Comparison of ENCODE assay signal across 9 cellular contexts in the genomic region with DNA sequence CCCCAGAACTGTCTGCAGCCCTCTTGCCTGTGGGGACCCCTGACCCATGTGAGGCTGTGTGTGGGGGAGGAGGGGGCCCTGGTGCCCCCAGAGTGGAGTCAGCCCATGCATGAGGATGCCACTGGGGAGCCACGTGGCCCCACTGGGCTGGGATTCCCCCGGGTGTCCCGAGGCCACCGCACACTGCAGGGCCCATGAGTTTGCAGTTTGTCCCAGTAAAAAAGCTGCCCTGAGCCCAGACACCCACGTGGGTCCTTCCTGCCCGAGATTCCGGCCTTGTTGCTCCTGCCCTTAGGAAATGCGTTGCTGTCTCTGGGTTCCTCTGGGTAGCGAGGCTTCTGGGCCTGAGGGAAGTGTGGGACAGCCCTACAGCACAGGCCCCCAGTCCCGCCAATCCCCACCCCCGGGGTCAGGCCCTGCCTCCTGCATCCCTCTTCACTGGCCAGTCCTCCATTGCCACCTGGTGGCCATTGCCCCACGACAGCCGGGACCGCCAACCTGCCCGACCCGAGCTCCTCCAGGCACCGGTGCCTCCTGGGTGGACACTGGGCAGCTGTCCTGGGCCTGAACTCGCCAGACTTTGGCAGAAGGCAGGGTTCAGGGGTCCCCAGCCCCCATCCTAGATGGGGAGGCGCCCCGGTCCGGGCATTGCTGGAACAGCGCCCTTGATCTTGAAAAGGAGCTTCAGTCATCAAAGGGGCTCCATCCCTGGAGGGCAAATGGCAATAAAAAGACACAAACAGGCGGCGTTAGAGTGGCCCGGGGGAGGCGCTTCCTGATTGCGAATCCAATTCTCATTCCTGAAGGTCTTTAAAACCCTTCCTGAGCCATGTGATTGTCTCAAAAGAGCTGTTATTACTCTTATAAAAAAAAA. TPM values are rescaled to one million over a fixed set of nuclear protein-coding genes. Genes with fewer than 3 reads are reported as not detected.
A peak's percentile ranks its signal among the peaks of the same experiment; 100 is the strongest.
DNase-seq lines count a peak whose midpoint lies in the region; ATAC-seq and TF ChIP-seq lines count a peak whose summit lies in the region.
"Had no signal": no experiment of that assay in that cellular context is flagged by ENCODE, and none has a peak within 500 bp of the region (broad histone marks: within the 10 kb centered on the region; RNA-seq: fewer than 3 reads in every experiment).

No MANE protein-coding gene starts in this region.

- H3K27ac ChIP-seq in AG04450 (ENCODE audit: low read depth, low read length) (no peak overlapping the region), GM23248 (no peak overlapping the region)

- H4K20me1 ChIP-seq in GM23248 (ENCODE audit: insufficient read depth): no peaks in the 10 kb centered on the region

- no peaks in the 10 kb centered on the region for H3F3A ChIP-seq in GM23248 (ENCODE audit: insufficient read depth)

- H3K4me3 Mint-ChIP-seq in naive B cell: peak overlapping the region in 4 of 8 donors; percentile 25 to 50 (median 44)
- H3K4me3 Mint-ChIP-seq in stimulated activated effector memory CD8-positive, alpha-beta T cell treated with anti-CD3 and anti-CD28 coated beads, Interleukin-12 subunit alpha, Interleukin-12 subunit beta, amount 100 ng/mL, for 72 hours: no peak overlapping the region

- no peak overlapping the region for H3K4me3 ChIP-seq in AG04450 (ENCODE audit: low read depth, low read length)
- no peak overlapping the region for H3K4me3 ChIP-seq in GM23248

- no peaks in the 10 kb centered on the region for H3K36me3 Mint-ChIP-seq in naive B cell
- H3K36me3 Mint-ChIP-seq in stimulated activated effector memory CD8-positive, alpha-beta T cell treated with anti-CD3 and anti-CD28 coated beads, Interleukin-12 subunit alpha, Interleukin-12 subunit beta, amount 100 ng/mL, for 72 hours: no peaks in the 10 kb centered on the region

- no peak overlapping the region for H3K27ac Mint-ChIP-seq in naive B cell
- no peak overlapping the region for H3K27ac Mint-ChIP-seq in stimulated activated effector memory CD8-positive, alpha-beta T cell treated with anti-CD3 and anti-CD28 coated beads, Interleukin-12 subunit alpha, Interleukin-12 subunit beta, amount 100 ng/mL, for 72 hours

- no peaks in the 10 kb centered on the region for H3K79me2 ChIP-seq in GM23248 (ENCODE audit: insufficient read depth)

- H3K36me3 ChIP-seq in GM23248 (ENCODE audit: low read depth): no peaks in the 10 kb centered on the region

- ATAC-seq in esophagus mucosa (peak; percentile 63), naive B cell (ENCODE audit: low read depth in 2 of 2) (peak; percentile 62 to 73), HG03442 (IDR thresholded peaks at IDR 0.05; ENCODE audit: unreplicated experiment) (no peak)
- ATAC-seq in stimulated activated effector memory CD8-positive, alpha-beta T cell treated with anti-CD3 and anti-CD28 coated beads, Interleukin-12 subunit alpha, Interleukin-12 subunit beta, amount 100 ng/mL, for 72 hours: peak; percentile 58

- no peak overlapping the region for H3K9ac ChIP-seq in GM23248

- in situ Hi-C loops in GM23248 (cut with MboI): loop anchor here (10.0 kb wide), 1 partner anchor 429 kb away; a partner anchor contains a TSS

- H3K4me1 ChIP-seq in GM23248 (ENCODE audit: insufficient read depth): no peaks in the 10 kb centered on the region

- TF ChIP-seq CTCF in AG04450 (IDR thresholded peaks at IDR 0.05; ENCODE audit: low read depth, low read length): peak; percentile 54

- 3 to 6% methylated on average over 23 to 25 of the region's 27 CpGs for WGBS in GM23248 (ENCODE audit: low coverage in 1 of 2, low lambda C conversion rate in 2 of 2, missing lambda C conversion rate in 2 of 2), 2 experiments

- peaks cover 6% of the 10 kb centered on the region for H3K27me3 ChIP-seq in AG04450 (ENCODE audit: control insufficient read depth, insufficient read depth, low read length)
- H3K27me3 ChIP-seq in GM23248 (replicated peaks; ENCODE audit: insufficient read depth): peaks cover 13% of the 10 kb centered on the region

- peaks cover 3 to 67% (median 48%) of the 10 kb centered on the region in 3 donors for H3K27me3 Mint-ChIP-seq in naive B cell

- no peaks in the 10 kb centered on the region for H3K9me2 ChIP-seq in GM23248 (ENCODE audit: insufficient read depth)

- CTCF ChIA-PET in AG04450 (lab: Charles Lee): interaction anchor here (0.5 to 2.0 kb wide), 5 partner anchors 17 to 488 kb away, joined by 4 to 9 read pairs (median 6); no protein-coding TSS in a partner anchor

- DNase-seq in AG04450 (ENCODE audit: low read depth, low spot score) (no peak), GM23248 (peak; percentile 63), NOMO-1 (lab: John Stamatoyannopoulos, UW; ENCODE audit: unreplicated experiment in 2 of 2) (peak; percentile 18 to 29), activated T-cell treated with anti-CD3 and anti-CD28 coated beads for 24 hours (ENCODE audit: low read depth) (peak; percentile 48), naive B cell (peak; percentile 41)
- DNase-seq in stimulated activated effector memory CD8-positive, alpha-beta T cell treated with anti-CD3 and anti-CD28 coated beads, Interleukin-12 subunit alpha, Interleukin-12 subunit beta, amount 100 ng/mL, for 72 hours (ENCODE audit: low spot score in 2 of 2): peak; percentile 38 to 70

- H3K9me3 Mint-ChIP-seq in naive B cell: no peaks in the 10 kb centered on the region
- H3K9me3 Mint-ChIP-seq in stimulated activated effector memory CD8-positive, alpha-beta T cell treated with anti-CD3 and anti-CD28 coated beads, Interleukin-12 subunit alpha, Interleukin-12 subunit beta, amount 100 ng/mL, for 72 hours: no peaks in the 10 kb centered on the region

- no peak overlapping the region for H3K4me2 ChIP-seq in GM23248 (ENCODE audit: unreplicated experiment)

- no peak overlapping the region for H2AFZ ChIP-seq in GM23248

- POLR2A ChIA-PET in AG04450 (lab: Yijun Ruan, JAX): no interaction called here

- H3K9me3 ChIP-seq in AG04450 (ENCODE audit: control insufficient read depth, insufficient read depth, low read length): no peaks in the 10 kb centered on the region; the same call in 1 of the 2 replicates
- no peaks in the 10 kb centered on the region for H3K9me3 ChIP-seq in GM23248 (ENCODE audit: low read depth)

- peaks cover 5 to 12% (median 6%) of the 10 kb centered on the region in 3 donors for H3K4me1 Mint-ChIP-seq in naive B cell
- peaks cover 6% of the 10 kb centered on the region for H3K4me1 Mint-ChIP-seq in stimulated activated effector memory CD8-positive, alpha-beta T cell treated with anti-CD3 and anti-CD28 coated beads, Interleukin-12 subunit alpha, Interleukin-12 subunit beta, amount 100 ng/mL, for 72 hours

RNA-seq across cellular contexts. Expression of a gene that starts 15.6 kb away (rescaled TPM):
- polyA plus RNA-seq in AG04450 (2011; rRNA removed) (not detected in 2 replicates), GM23248 (2016; fragmentation: Nextera tagmentation; extraction: Ambion mirVana) (not detected in 2 replicates), naive B cell (ENCODE audit: low read depth in 6 of 6) (not detected)
- polyA minus RNA-seq in AG04450 (2011; rRNA and poly(A)+ RNA removed): not detected in 2 replicates
- total RNA-seq in GM23248 (2014; rRNA removed; shearing (Covaris generic)): not detected in 2 replicates
- not detected for total RNA-seq in esophagus mucosa
- total RNA-seq: temporal lobe had no signal

RNA-seq across cellular contexts. Expression of a gene that starts 40.6 kb away (rescaled TPM):
- 0.10 TPM in 1 of 2 replicates, not detected in the other for polyA plus RNA-seq in AG04450 (2011; rRNA removed)
- polyA minus RNA-seq in AG04450 (2011; rRNA and poly(A)+ RNA removed): 0.14 TPM in 1 of 2 replicates, not detected in the other
- not detected in 2 replicates for total RNA-seq in GM23248 (2014; rRNA removed; shearing (Covaris generic))
- polyA plus RNA-seq in GM23248 (2016; fragmentation: Nextera tagmentation; extraction: Ambion mirVana): not detected in 2 replicates
- not detected for total RNA-seq in esophagus mucosa
- not detected for polyA plus RNA-seq in naive B cell (ENCODE audit: low read depth in 6 of 6)
